16 cellular contexts compared by ENCODE assay signal in the genomic region with DNA sequence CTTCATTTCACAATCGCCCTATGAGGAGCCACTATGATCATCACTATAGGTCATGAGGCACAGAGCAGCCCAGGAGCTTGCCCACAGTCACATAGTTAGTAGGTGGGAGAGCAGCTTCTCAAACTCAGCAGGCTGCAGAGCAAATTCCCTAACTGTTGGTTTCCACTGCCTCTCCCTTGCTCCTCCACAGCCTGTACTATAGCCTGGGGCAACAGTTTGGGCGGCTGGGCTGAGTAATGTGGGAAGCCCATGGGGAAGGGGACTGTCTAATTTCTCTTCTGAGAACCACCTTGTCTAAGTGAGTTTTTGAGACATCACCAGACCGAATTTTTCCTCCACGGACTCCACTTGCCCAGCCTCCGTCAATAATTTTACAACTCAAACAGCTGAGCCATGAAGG.
DNase-seq lines count a peak whose midpoint lies in the region; ATAC-seq and TF ChIP-seq lines count a peak whose summit lies in the region.
"Had no signal": no experiment of that assay in that cellular context is flagged by ENCODE, and none has a peak within 500 bp of the region (broad histone marks: within the 10 kb centered on the region; RNA-seq: fewer than 3 reads in every experiment).

No MANE protein-coding gene starts in this region.

- peaks cover 6% of the 10 kb centered on the region for H3K27me3 Mint-ChIP-seq in nephron progenitor cell (ENCODE audit: low read depth, poor library complexity)

- H3K36me3 Mint-ChIP-seq in nephron progenitor cell (ENCODE audit: low read depth), result no peaks in the 10 kb centered on the region
- H3K36me3 Mint-ChIP-seq: CD4-positive, alpha-beta memory T cell had no signal

- 0% methylated on average over 5 of the region's 5 CpGs for WGBS in SK-N-SH (ENCODE audit: low lambda C conversion rate)

- no peak for TF ChIP-seq CTCF in SK-N-SH (IDR thresholded peaks at IDR 0.05)
- no peak for TF ChIP-seq CTCF in nephron progenitor cell (IDR thresholded peaks at IDR 0.05)

- POLR2A ChIA-PET in SK-N-SH (lab: Yijun Ruan, JAX), result no interaction called here

- no peak overlapping the region for H3K27ac ChIP-seq in SK-N-SH (ENCODE audit: low read depth in 2 of 2, low read length in 1 of 2)
- no peak overlapping the region for H3K27ac ChIP-seq in SJCRH30
- H3K27ac ChIP-seq: GM23248 had no signal

- no peak overlapping the region for H3K27ac Mint-ChIP-seq in nephron progenitor cell
- H3K27ac Mint-ChIP-seq: CD4-positive, alpha-beta memory T cell; HFFc6 had no signal

- DNase-seq in SK-N-SH, result peak; percentile 5
- DNase-seq in SJCRH30, result peak; percentile 9 to 40
- DNase-seq in islet precursor cell, result peak; percentile 84
- no peak for DNase-seq in nephron progenitor cell
- DNase-seq in hippocampal formation (lab: John Stamatoyannopoulos, UW), result no peak
- DNase-seq in kidney glomerular epithelial cell (lab: John Stamatoyannopoulos, UW), result no peak
- DNase-seq: C1 segment of cervical spinal cord; Calu3; CD4-positive, alpha-beta memory T cell; COR-L47; DMS53; DMS79 treated with DMSO at 0.1 percent for 48 hours; GM23248; HFFc6 had no signal

- H3K9me2 ChIP-seq in SK-N-SH, result no peaks in the 10 kb centered on the region

- no peak overlapping the region for H3K4me2 ChIP-seq in SK-N-SH

- H3K4me3 ChIP-seq in SK-N-SH (ENCODE audit: low read depth in 2 of 2, low read length in 1 of 2) (no peak overlapping the region), SJCRH30 (no peak overlapping the region)
- H3K4me3 ChIP-seq: GM23248, HAP-1 had no signal

- H3K4me1 ChIP-seq in SK-N-SH (ENCODE audit: control insufficient read depth in 1 of 2, insufficient read depth in 2 of 2, low read depth in 1 of 2, low read length in 1 of 2) (peaks cover 0 to 7% of the 10 kb centered on the region in 2 experiments; a peak in 1 of 4 replicates), SJCRH30 (peaks cover 3% of the 10 kb centered on the region; the same call in 1 of the 2 replicates)
- H3K4me1 ChIP-seq: HAP-1 had no signal

- no peak overlapping the region for H2AFZ ChIP-seq in SK-N-SH (ENCODE audit: low read depth)
- H2AFZ ChIP-seq: GM23248 had no signal

- no peak for TF ChIP-seq EP300 in SK-N-SH (IDR thresholded peaks at IDR 0.05; ENCODE audit: borderline replicate concordance in 1 of 2, low read depth in 1 of 2, low read length in 1 of 2)

- ATAC-seq in SK-N-SH treated with all-trans-retinoic acid at 6 μM for 48 hours, result no peak

- H3K4me1 Mint-ChIP-seq in nephron progenitor cell, result peaks cover 29% of the 10 kb centered on the region
- H3K4me1 Mint-ChIP-seq: CD4-positive, alpha-beta memory T cell had no signal

- H3F3A ChIP-seq in SK-N-SH (replicated peaks; ENCODE audit: insufficient read depth), result no peaks in the 10 kb centered on the region

- H3K36me3 ChIP-seq in SK-N-SH (replicated peaks in 1 of 2; ENCODE audit: control insufficient read depth in 1 of 2, insufficient read depth in 2 of 2, low read length in 1 of 2), result no peaks in the 10 kb centered on the region
- no peaks in the 10 kb centered on the region for H3K36me3 ChIP-seq in SJCRH30
- H3K36me3 ChIP-seq: HAP-1 had no signal

- H4K20me1 ChIP-seq in SK-N-SH (ENCODE audit: insufficient read depth), result no peaks in the 10 kb centered on the region

- no peak overlapping the region for H3K4me3 Mint-ChIP-seq in nephron progenitor cell
- H3K4me3 Mint-ChIP-seq: CD4-positive, alpha-beta memory T cell; HFFc6 had no signal

- no peak overlapping the region for H3K9ac ChIP-seq in SK-N-SH
- H3K9ac ChIP-seq: GM23248 had no signal

- no peak for TF ChIP-seq RAD21 in SK-N-SH (IDR thresholded peaks at IDR 0.05; ENCODE audit: low read length)

- no peaks in the 10 kb centered on the region for H3K79me2 ChIP-seq in SK-N-SH (ENCODE audit: insufficient read depth)

- no peaks in the 10 kb centered on the region for H3K9me3 Mint-ChIP-seq in nephron progenitor cell

- no peaks in the 10 kb centered on the region for H3K9me3 ChIP-seq in SK-N-SH
- H3K9me3 ChIP-seq in SJCRH30 (replicated peaks), result no peaks in the 10 kb centered on the region
- H3K9me3 ChIP-seq: HAP-1 had no signal

- H3K27me3 ChIP-seq in SK-N-SH (ENCODE audit: insufficient read depth), result no peaks in the 10 kb centered on the region
- no peaks in the 10 kb centered on the region for H3K27me3 ChIP-seq in SJCRH30

- CTCF ChIA-PET in SK-N-SH (lab: Yijun Ruan, JAX), result interaction anchor here (1.0 to 1.2 kb wide), 3 partner anchors 8 to 240 kb away, joined by 3 to 5 read pairs (median 4); no protein-coding TSS in a partner anchor

TF ChIP-seq in SK-N-SH, 30 proteins besides CTCF, POLR2A, EP300 and RAD21 (continues in another document):
- no peak for TF ChIP-seq GATA2 (CRISPR knock-in tag; IDR thresholded peaks at IDR 0.05)
- no peak for TF ChIP-seq RXRA (IDR thresholded peaks at IDR 0.05; ENCODE audit: borderline replicate concordance, low read depth)
- no peak for TF ChIP-seq YY1 (IDR thresholded peaks at IDR 0.05; ENCODE audit: low read depth)
- TF ChIP-seq, protein P1, sequence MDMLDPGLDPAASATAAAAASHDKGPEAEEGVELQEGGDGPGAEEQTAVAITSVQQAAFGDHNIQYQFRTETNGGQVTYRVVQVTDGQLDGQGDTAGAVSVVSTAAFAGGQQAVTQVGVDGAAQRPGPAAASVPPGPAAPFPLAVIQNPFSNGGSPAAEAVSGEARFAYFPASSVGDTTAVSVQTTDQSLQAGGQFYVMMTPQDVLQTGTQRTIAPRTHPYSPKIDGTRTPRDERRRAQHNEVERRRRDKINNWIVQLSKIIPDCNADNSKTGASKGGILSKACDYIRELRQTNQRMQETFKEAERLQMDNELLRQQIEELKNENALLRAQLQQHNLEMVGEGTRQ (IDR thresholded peaks at IDR 0.05; ENCODE audit: borderline replicate concordance, low read depth, low read length), result no peak
- TF ChIP-seq JUND (IDR thresholded peaks at IDR 0.05), result no peak
- TF ChIP-seq NRF1 (IDR thresholded peaks at IDR 0.05; ENCODE audit: low read depth, low read length), result no peak
- TF ChIP-seq NFIC (IDR thresholded peaks at IDR 0.05; ENCODE audit: borderline replicate concordance), result no peak
- TF ChIP-seq GABPA (IDR thresholded peaks at IDR 0.05; ENCODE audit: low read depth), result no peak

TF ChIP-seq in SK-N-SH treated with all-trans-retinoic acid at 6 μM for 48 hours, 23 proteins besides CTCF, POLR2A, EP300 and RAD21:
- TF ChIP-seq ZFP30 (CRISPR knock-in tag; IDR thresholded peaks at IDR 0.05), result no peak
- TF ChIP-seq, protein P2, sequence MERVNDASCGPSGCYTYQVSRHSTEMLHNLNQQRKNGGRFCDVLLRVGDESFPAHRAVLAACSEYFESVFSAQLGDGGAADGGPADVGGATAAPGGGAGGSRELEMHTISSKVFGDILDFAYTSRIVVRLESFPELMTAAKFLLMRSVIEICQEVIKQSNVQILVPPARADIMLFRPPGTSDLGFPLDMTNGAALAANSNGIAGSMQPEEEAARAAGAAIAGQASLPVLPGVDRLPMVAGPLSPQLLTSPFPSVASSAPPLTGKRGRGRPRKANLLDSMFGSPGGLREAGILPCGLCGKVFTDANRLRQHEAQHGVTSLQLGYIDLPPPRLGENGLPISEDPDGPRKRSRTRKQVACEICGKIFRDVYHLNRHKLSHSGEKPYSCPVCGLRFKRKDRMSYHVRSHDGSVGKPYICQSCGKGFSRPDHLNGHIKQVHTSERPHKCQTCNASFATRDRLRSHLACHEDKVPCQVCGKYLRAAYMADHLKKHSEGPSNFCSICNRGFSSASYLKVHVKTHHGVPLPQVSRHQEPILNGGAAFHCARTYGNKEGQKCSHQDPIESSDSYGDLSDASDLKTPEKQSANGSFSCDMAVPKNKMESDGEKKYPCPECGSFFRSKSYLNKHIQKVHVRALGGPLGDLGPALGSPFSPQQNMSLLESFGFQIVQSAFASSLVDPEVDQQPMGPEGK (CRISPR knock-in tag; IDR thresholded peaks at IDR 0.05; ENCODE audit: borderline replicate concordance), result no peak

Comparison
In these comparisons a context has a peak if more than half of its experiments do, and no peak if none do; other contexts are left out.
1. DNase-seq: peak in SK-N-SH (single experiment), SJCRH30 (2 of 2) and islet precursor cell (single experiment); none in nephron progenitor cell (single experiment), hippocampal formation (0 of 2) and kidney glomerular epithelial cell (single experiment).